1 cellular context compared by ENCODE assay signal in the genomic region with DNA sequence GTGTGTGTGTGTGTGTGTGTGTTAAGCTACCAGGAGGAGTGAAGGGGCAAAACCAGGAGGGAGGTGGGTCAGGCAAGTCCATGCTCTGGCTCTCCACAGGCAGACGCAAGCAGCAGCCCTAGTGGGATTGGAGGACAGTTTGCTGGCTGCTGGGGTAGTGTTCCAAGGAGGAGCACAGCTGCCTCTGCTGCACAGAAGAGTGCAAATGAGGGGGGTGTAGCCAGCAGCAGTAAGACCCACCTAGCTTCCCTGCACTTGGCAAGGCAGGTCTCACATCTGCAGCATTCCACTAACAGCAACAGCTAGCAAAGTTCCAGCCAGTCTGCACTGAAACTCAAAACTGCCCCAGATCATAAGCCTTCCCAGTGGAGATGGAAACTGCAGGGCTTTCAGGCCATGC.
TF ChIP-seq lines count a peak whose summit lies in the region.

No MANE protein-coding gene starts in this region.

TF ChIP-seq in HepG2, 621 proteins besides CTCF, POLR2A, EP300 and RAD21 (continued from another document):
- TF ChIP-seq, protein P1, sequence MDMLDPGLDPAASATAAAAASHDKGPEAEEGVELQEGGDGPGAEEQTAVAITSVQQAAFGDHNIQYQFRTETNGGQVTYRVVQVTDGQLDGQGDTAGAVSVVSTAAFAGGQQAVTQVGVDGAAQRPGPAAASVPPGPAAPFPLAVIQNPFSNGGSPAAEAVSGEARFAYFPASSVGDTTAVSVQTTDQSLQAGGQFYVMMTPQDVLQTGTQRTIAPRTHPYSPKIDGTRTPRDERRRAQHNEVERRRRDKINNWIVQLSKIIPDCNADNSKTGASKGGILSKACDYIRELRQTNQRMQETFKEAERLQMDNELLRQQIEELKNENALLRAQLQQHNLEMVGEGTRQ (IDR thresholded peaks at IDR 0.05; ENCODE audit: low read depth, low read length): no peak
- TF ChIP-seq, protein P1 (CRISPR knock-in tag; IDR thresholded peaks at IDR 0.05; ENCODE audit: borderline replicate concordance): no peak
- TF ChIP-seq, protein P2, sequence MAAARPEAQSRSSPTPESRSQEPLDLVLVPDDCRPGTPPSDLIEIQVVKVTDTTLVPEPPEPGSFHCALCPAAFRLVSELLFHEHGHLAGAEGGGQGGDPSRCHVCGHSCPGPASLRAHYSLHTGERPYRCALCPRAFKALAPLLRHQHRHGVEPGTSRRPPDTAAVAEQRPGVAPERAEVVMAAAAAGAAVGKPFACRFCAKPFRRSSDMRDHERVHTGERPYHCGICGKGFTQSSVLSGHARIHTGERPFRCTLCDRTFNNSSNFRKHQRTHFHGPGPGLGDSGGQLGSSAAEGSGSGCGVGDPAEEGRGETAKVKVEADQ (CRISPR knock-in tag; IDR thresholded peaks at IDR 0.05; ENCODE audit: borderline replicate concordance): no peak
- TF ChIP-seq, protein P3, sequence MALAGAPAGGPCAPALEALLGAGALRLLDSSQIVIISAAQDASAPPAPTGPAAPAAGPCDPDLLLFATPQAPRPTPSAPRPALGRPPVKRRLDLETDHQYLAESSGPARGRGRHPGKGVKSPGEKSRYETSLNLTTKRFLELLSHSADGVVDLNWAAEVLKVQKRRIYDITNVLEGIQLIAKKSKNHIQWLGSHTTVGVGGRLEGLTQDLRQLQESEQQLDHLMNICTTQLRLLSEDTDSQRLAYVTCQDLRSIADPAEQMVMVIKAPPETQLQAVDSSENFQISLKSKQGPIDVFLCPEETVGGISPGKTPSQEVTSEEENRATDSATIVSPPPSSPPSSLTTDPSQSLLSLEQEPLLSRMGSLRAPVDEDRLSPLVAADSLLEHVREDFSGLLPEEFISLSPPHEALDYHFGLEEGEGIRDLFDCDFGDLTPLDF (CRISPR knock-in tag; IDR thresholded peaks at IDR 0.05): no peak
- TF ChIP-seq ZBTB20 (CRISPR knock-in tag; IDR thresholded peaks at IDR 0.05; ENCODE audit: borderline replicate concordance, low read depth): no peak
- no peak for TF ChIP-seq KAT7 (CRISPR knock-in tag; IDR thresholded peaks at IDR 0.05; ENCODE audit: borderline replicate concordance)
- TF ChIP-seq ATF7 (IDR thresholded peaks at IDR 0.05): no peak
- TF ChIP-seq ATF7 (CRISPR knock-in tag; IDR thresholded peaks at IDR 0.05): no peak
- no peak for TF ChIP-seq ZNF256 (CRISPR knock-in tag; conservative IDR thresholded peaks at IDR 0.05)
- TF ChIP-seq ZFP37 (CRISPR knock-in tag; IDR thresholded peaks at IDR 0.05; ENCODE audit: borderline replicate concordance): no peak
- no peak for TF ChIP-seq MEF2D (CRISPR knock-in tag; IDR thresholded peaks at IDR 0.05)
- TF ChIP-seq, protein P4, sequence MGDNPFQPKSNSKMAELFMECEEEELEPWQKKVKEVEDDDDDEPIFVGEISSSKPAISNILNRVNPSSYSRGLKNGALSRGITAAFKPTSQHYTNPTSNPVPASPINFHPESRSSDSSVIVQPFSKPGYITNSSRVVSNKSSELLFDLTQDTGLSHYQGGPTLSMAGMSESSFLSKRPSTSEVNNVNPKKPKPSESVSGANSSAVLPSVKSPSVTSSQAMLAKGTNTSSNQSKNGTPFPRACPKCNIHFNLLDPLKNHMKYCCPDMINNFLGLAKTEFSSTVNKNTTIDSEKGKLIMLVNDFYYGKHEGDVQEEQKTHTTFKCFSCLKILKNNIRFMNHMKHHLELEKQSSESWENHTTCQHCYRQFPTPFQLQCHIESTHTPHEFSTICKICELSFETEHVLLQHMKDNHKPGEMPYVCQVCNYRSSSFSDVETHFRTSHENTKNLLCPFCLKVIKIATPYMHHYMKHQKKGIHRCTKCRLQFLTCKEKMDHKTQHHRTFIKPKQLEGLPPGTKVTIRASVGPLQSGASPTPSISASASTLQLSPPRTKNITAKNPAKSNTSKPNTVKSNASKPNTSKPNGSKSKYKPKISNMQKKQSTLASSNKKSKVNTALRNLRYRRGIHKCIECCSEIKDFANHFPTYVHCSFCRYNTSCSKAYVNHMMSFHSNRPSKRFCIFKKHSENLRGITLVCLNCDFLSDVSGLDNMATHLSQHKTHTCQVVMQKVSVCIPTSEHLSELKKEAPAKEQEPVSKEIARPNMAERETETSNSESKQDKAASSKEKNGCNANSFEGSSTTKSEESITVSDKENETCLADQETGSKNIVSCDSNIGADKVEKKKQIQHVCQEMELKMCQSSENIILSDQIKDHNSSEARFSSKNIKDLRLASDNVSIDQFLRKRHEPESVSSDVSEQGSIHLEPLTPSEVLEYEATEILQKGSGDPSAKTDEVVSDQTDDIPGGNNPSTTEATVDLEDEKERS (CRISPR knock-in tag; IDR thresholded peaks at IDR 0.05): no peak
- no peak for TF ChIP-seq RCOR2 (CRISPR knock-in tag; IDR thresholded peaks at IDR 0.05)
- no peak for TF ChIP-seq SMAD3 (CRISPR knock-in tag; IDR thresholded peaks at IDR 0.05)
- no peak for TF ChIP-seq SIX4 (CRISPR knock-in tag; IDR thresholded peaks at IDR 0.05)
TF ChIP-seq in HepG2: peak in this region for 0.
